ENCODE assay signal across 1 cellular context in genomic region chr11:12270817-12271216, GRCh38.
TF ChIP-seq lines count a peak whose summit lies in the region.

No MANE protein-coding gene starts in this region.

TF ChIP-seq in WTC11, 78 proteins besides CTCF, POLR2A, EP300 and RAD21 (continued from another document):
- TF ChIP-seq SOX15 (CRISPR knock-in tag; IDR thresholded peaks at IDR 0.05) (no peak), KAT7 (CRISPR knock-in tag; IDR thresholded peaks at IDR 0.05; ENCODE audit: borderline replicate concordance) (no peak), NFYB (CRISPR knock-in tag; conservative IDR thresholded peaks at IDR 0.05; ENCODE audit: low read depth) (no peak), FOXK1 (CRISPR knock-in tag; IDR thresholded peaks at IDR 0.05) (no peak), OVOL2 (CRISPR knock-in tag; IDR thresholded peaks at IDR 0.05; ENCODE audit: borderline replicate concordance) (no peak), CBFB (CRISPR knock-in tag; IDR thresholded peaks at IDR 0.05; ENCODE audit: low read depth) (no peak), SP1 (CRISPR knock-in tag; conservative IDR thresholded peaks at IDR 0.05) (no peak), ZNF263 (CRISPR knock-in tag; IDR thresholded peaks at IDR 0.05; ENCODE audit: low read depth) (no peak)
TF ChIP-seq in WTC11: peak in this region for 0.
